29 cellular contexts compared by ENCODE assay signal in genomic region chr6:168232528-168232927, GRCh38.
"Had no signal": no experiment of that assay in that cellular context is flagged by ENCODE, and none has a peak within 500 bp of the region (broad histone marks: within the 10 kb centered on the region; RNA-seq: fewer than 3 reads in every experiment).

No MANE protein-coding gene starts in this region.

- H3K36me3 ChIP-seq: cardiac muscle cell had no signal

- H3K27me3 ChIP-seq: cardiac muscle cell had no signal

- ATAC-seq: activated CD8-positive, alpha-beta T cell treated with anti-CD3 and anti-CD28 coated beads for 36 hours; activated T-cell treated with anti-CD3 and anti-CD28 coated beads, Interleukin-2, amount 50 U/mL, for 72 hours; activated T-helper 17 cell treated with anti-CD3 and anti-CD28 coated beads, Interleukin-2, amount 50 U/mL, for 72 hours had no signal

- H3K27ac ChIP-seq: cardiac muscle cell, VCaP had no signal

- DNase-seq: activated CD4-positive, alpha-beta T cell treated with anti-CD3 and anti-CD28 coated beads for 1 hour; activated CD4-positive, alpha-beta T cell treated with anti-CD3 and anti-CD28 coated beads for 48 hours; activated CD4-positive, alpha-beta T cell treated with anti-CD3 and anti-CD28 coated beads, Interleukin-2, amount 50 U/mL, for 4 hours; activated CD4-positive, CD25-positive, alpha-beta regulatory T cell; activated CD8-positive, alpha-beta T cell treated with anti-CD3 and anti-CD28 coated beads for 36 hours; activated effector memory CD4-positive, alpha-beta T cell treated with anti-CD3 and anti-CD28 coated beads, Interleukin-2, amount 50 U/mL, for 16 hours; activated naive CD4-positive, alpha-beta T cell; activated naive CD4-positive, alpha-beta T cell treated with anti-CD3 and anti-CD28 coated beads, Interleukin-2, amount 50 U/mL, for 16 hours; activated naive CD8-positive, alpha-beta T cell treated with anti-CD3 and anti-CD28 coated beads for 36 hours; activated T-cell treated with anti-CD3 and anti-CD28 coated beads, Interleukin-2, amount 50 U/mL, for 1 hour; activated T-cell treated with anti-CD3 and anti-CD28 coated beads, Interleukin-2, amount 50 U/mL, for 72 hours; amniotic stem cell; aorta; NCI-H1092 treated with DMSO at 0.1 percent for 48 hours; NCI-H1417 treated with DMSO at 0.1 percent for 48 hours; NCI-H1694; NCI-H1930; NCI-H2081 treated with DMSO at 0.1 percent for 48 hours; NCI-H345; NCI-H524 treated with DMSO at 0.1 percent for 48 hours; OCI-M1; Right ventricle myocardium superior; SW 1271; T-helper 1 cell; T-helper 2 cell; T-helper 9 cell had no signal

- H3K4me3 ChIP-seq: cardiac muscle cell had no signal
